In genomic region chr17:68771867-68772515, GRCh38 we compare ENCODE assay signal across 7 cellular contexts.
A peak's percentile ranks its signal among the peaks of the same experiment; 100 is the strongest.
DNase-seq lines count a peak whose midpoint lies in the region; ATAC-seq and TF ChIP-seq lines count a peak whose summit lies in the region.

No MANE protein-coding gene starts in this region.

- no peaks in the 10 kb centered on the region for H3K36me3 Mint-ChIP-seq in nephron (ENCODE audit: low read depth)

- H3K27ac Mint-ChIP-seq in nephron: peak overlapping the region in 1 of 3 experiments; percentile 16

- ATAC-seq in GM21529 (IDR thresholded peaks at IDR 0.05; ENCODE audit: unreplicated experiment): peak; percentile 71
- ATAC-seq in SK-N-SH treated with all-trans-retinoic acid at 6 μM for 48 hours: peak; percentile 86

- H3K4me3 Mint-ChIP-seq in nephron: peak overlapping the region in 1 of 3 experiments; percentile 19

- DNase-seq in GDM1 (lab: John Stamatoyannopoulos, UW) (peak; percentile 54), KG1 (lab: John Stamatoyannopoulos, UW) (peak; percentile 51), fibroblast of mammary gland (ENCODE audit: low read depth) (peak; percentile 85)
- DNase-seq in NK-92 treated with Interleukin-12 subunit alpha and Interleukin-12 subunit beta, amount 100 ng/mL, for 24 hours (lab: John Stamatoyannopoulos, UW): no peak

- H3K9me3 Mint-ChIP-seq in nephron: no peaks in the 10 kb centered on the region

- TF ChIP-seq CTCF in fibroblast of mammary gland (conservative IDR thresholded peaks at IDR 0.05; ENCODE audit: control insufficient read depth, insufficient read depth, low read depth, low read length) (peak; percentile 83), nephron (IDR thresholded peaks at IDR 0.05; ENCODE audit: unreplicated experiment in 3 of 3) (peak; percentile 50 to 56 (median 51))

- peaks cover 5% of the 10 kb centered on the region for H3K27me3 Mint-ChIP-seq in nephron (ENCODE audit: low read depth)

- peaks cover 20% of the 10 kb centered on the region for H3K4me1 Mint-ChIP-seq in nephron

- H3K4me3 ChIP-seq in fibroblast of mammary gland (ENCODE audit: control insufficient read depth, low read depth, low read length): peak overlapping the region; percentile 14

TF ChIP-seq in SK-N-SH treated with all-trans-retinoic acid at 6 μM for 48 hours, 23 proteins besides CTCF, POLR2A, EP300 and RAD21:
- no peak for TF ChIP-seq ZNF8 (CRISPR knock-in tag; IDR thresholded peaks at IDR 0.05)
- TF ChIP-seq, protein P1, sequence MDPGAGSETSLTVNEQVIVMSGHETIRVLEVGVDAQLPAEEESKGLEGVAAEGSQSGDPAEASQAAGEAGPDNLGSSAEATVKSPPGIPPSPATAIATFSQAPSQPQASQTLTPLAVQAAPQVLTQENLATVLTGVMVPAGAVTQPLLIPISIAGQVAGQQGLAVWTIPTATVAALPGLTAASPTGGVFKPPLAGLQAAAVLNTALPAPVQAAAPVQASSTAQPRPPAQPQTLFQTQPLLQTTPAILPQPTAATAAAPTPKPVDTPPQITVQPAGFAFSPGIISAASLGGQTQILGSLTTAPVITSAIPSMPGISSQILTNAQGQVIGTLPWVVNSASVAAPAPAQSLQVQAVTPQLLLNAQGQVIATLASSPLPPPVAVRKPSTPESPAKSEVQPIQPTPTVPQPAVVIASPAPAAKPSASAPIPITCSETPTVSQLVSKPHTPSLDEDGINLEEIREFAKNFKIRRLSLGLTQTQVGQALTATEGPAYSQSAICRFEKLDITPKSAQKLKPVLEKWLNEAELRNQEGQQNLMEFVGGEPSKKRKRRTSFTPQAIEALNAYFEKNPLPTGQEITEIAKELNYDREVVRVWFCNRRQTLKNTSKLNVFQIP (CRISPR knock-in tag; IDR thresholded peaks at IDR 0.05; ENCODE audit: borderline replicate concordance, low read depth): no peak
- TF ChIP-seq PPARA (CRISPR knock-in tag; IDR thresholded peaks at IDR 0.05; ENCODE audit: borderline replicate concordance): no peak
- no peak for TF ChIP-seq CSDC2 (CRISPR knock-in tag; IDR thresholded peaks at IDR 0.05)
